ENCODE assay signal across 1 cellular context in genomic region chr17:60086822-60087591, GRCh38.
TF ChIP-seq lines count a peak whose summit lies in the region.

No MANE protein-coding gene starts in this region.

TF ChIP-seq in GM23338, 12 proteins besides CTCF, POLR2A, EP300 and RAD21 (continued from another document):
- no peak for TF ChIP-seq REST (IDR thresholded peaks at IDR 0.05; ENCODE audit: unreplicated experiment)
- no peak for TF ChIP-seq CREB1 (CRISPR knock-in tag; IDR thresholded peaks at IDR 0.05; ENCODE audit: low read depth)
- TF ChIP-seq ETS1 (IDR thresholded peaks at IDR 0.05) = no peak
- no peak for TF ChIP-seq JUNB (IDR thresholded peaks at IDR 0.05; ENCODE audit: unreplicated experiment)
- no peak for TF ChIP-seq EZH2phosphoT487 (IDR thresholded peaks at IDR 0.05; ENCODE audit: unreplicated experiment)
- no peak for TF ChIP-seq ZNF462 (CRISPR knock-in tag; IDR thresholded peaks at IDR 0.05)
- no peak for TF ChIP-seq ZNF331 (CRISPR knock-in tag; IDR thresholded peaks at IDR 0.05; ENCODE audit: low read depth)
